ENCODE assay signal across 1 cellular context in the genomic region with DNA sequence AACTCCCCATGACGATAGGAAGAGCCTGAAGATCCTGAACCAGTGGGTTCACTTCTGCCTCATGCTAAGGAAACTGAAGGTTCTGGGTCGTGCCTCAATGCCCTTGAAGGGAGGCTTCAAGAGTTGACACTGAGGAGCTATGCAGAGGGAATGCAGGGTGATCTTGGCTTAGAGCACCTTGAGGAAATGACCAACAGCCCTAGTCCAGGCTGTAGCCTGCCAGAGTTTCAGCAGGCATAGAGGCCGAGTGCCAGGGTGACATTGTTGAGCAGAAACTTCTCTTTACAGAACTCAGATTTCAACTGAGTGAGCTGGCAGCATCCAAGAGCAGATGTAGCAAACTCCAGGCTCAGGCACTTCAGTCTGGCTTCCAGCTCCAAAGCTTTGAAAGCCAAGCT.
TF ChIP-seq lines count a peak whose summit lies in the region.

No MANE protein-coding gene starts in this region.

TF ChIP-seq in K562, 482 proteins besides CTCF, POLR2A, EP300 and RAD21 (continued from another document):
- TF ChIP-seq, protein P1, sequence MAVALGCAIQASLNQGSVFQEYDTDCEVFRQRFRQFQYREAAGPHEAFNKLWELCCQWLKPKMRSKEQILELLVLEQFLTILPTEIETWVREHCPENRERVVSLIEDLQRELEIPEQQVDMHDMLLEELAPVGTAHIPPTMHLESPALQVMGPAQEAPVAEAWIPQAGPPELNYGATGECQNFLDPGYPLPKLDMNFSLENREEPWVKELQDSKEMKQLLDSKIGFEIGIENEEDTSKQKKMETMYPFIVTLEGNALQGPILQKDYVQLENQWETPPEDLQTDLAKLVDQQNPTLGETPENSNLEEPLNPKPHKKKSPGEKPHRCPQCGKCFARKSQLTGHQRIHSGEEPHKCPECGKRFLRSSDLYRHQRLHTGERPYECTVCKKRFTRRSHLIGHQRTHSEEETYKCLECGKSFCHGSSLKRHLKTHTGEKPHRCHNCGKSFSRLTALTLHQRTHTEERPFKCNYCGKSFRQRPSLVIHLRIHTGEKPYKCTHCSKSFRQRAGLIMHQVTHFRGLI (CRISPR knock-in tag; IDR thresholded peaks at IDR 0.05): no peak
- no peak for TF ChIP-seq ZNF184 (CRISPR knock-in tag; IDR thresholded peaks at IDR 0.05)
- no peak for TF ChIP-seq NEUROD1 (IDR thresholded peaks at IDR 0.05; ENCODE audit: borderline replicate concordance, low read depth, low read length, partially characterized antibody)
- TF ChIP-seq MYNN (IDR thresholded peaks at IDR 0.05): no peak
- no peak for TF ChIP-seq MYNN (CRISPR knock-in tag; IDR thresholded peaks at IDR 0.05)
- TF ChIP-seq, protein P2, sequence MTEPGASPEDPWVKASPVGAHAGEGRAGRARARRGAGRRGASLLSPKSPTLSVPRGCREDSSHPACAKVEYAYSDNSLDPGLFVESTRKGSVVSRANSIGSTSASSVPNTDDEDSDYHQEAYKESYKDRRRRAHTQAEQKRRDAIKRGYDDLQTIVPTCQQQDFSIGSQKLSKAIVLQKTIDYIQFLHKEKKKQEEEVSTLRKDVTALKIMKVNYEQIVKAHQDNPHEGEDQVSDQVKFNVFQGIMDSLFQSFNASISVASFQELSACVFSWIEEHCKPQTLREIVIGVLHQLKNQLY (CRISPR knock-in tag; conservative IDR thresholded peaks at IDR 0.05): no peak
- TF ChIP-seq MCM7 (IDR thresholded peaks at IDR 0.05): no peak
- TF ChIP-seq MTF1 (CRISPR knock-in tag; IDR thresholded peaks at IDR 0.05; ENCODE audit: borderline replicate concordance): no peak
- TF ChIP-seq MAFK (IDR thresholded peaks at IDR 0.05; ENCODE audit: low read length): no peak
- no peak for TF ChIP-seq HDAC1 (IDR thresholded peaks at IDR 0.05)
- no peak for TF ChIP-seq JUN (IDR thresholded peaks at IDR 0.05; ENCODE audit: borderline replicate concordance, low read depth, low read length)
- TF ChIP-seq JUN (CRISPR knock-in tag; IDR thresholded peaks at IDR 0.05; ENCODE audit: borderline replicate concordance): no peak
- no peak for TF ChIP-seq NFXL1 (CRISPR knock-in tag; IDR thresholded peaks at IDR 0.05)
- TF ChIP-seq, protein P3, sequence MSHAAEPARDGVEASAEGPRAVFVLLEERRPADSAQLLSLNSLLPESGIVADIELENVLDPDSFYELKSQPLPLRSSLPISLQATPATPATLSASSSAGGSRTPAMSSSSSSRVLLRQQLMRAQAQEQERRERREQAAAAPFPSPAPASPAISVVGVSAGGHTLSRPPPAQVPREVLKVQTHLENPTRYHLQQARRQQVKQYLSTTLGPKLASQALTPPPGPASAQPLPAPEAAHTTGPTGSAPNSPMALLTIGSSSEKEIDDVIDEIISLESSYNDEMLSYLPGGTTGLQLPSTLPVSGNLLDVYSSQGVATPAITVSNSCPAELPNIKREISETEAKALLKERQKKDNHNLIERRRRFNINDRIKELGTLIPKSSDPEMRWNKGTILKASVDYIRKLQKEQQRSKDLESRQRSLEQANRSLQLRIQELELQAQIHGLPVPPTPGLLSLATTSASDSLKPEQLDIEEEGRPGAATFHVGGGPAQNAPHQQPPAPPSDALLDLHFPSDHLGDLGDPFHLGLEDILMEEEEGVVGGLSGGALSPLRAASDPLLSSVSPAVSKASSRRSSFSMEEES (CRISPR knock-in tag; IDR thresholded peaks at IDR 0.05): no peak
- TF ChIP-seq MECOM (CRISPR knock-in tag; IDR thresholded peaks at IDR 0.05): no peak
- no peak for TF ChIP-seq ZNF41 (CRISPR knock-in tag; conservative IDR thresholded peaks at IDR 0.05)
